17 cellular contexts compared by ENCODE assay signal in the genomic region with DNA sequence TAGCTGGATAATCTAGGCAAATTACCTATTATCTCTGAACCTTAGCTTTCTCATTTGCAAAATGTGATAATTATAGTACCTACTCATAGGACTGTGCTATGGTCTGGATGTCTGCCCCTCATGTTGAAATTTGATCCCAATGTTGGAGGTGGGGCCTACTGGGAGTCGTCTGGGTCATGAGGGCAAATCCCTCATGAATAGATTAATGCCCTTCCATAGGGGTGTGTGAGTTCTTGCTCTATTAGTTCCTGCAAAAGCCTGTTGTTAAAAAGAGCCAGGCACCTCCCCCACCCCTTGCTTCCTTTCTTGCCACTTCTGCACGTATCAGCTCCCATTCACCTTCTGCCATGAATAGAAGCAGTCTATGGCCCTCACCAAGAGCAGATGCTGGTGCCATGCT.
"Had no signal": no experiment of that assay in that cellular context is flagged by ENCODE, and none has a peak within 500 bp of the region (broad histone marks: within the 10 kb centered on the region; RNA-seq: fewer than 3 reads in every experiment).

No MANE protein-coding gene starts in this region.

- H3K4me3 ChIP-seq: prostate gland, skin epidermis had no signal

- H3K36me3 ChIP-seq: brain microvascular endothelial cell, prostate gland had no signal

- H3K27me3 ChIP-seq: brain microvascular endothelial cell had no signal

- H3K4me1 ChIP-seq: prostate gland had no signal

- DNase-seq: activated CD4-positive, alpha-beta T cell treated with anti-CD3 and anti-CD28 coated beads, Interleukin-2, amount 50 U/mL, for 1 hour; activated CD8-positive, alpha-beta memory T cell treated with anti-CD3 and anti-CD28 coated beads for 24 hours; activated naive CD8-positive, alpha-beta T cell treated with anti-CD3 and anti-CD28 coated beads for 36 hours; brain microvascular endothelial cell; cortex of kidney; effector CD8-positive, alpha-beta T cell; foreskin fibroblast; kidney glomerular epithelial cell; mesenchymal stem cell; natural killer cell; right cardiac atrium; stimulated activated CD4-positive, alpha-beta T cell treated with anti-CD3 and anti-CD28 coated beads, Interleukin-4, amount 100 ng/mL, for 4 hours; stimulated activated CD8-positive, alpha-beta memory T cell treated with anti-CD3 and anti-CD28 coated beads, Interleukin-4, amount 100 ng/mL, for 48 hours; stimulated activated naive CD8-positive, alpha-beta T cell treated with anti-CD3 and anti-CD28 coated beads, Interleukin-15, Interleukin-2, amounts not matched to agents 100 U/mL and 50 U/mL, for 24 hours; trophoblast cell had no signal

- H3K9me3 ChIP-seq: prostate gland had no signal

- H3K27ac ChIP-seq: brain microvascular endothelial cell, prostate gland, skin epidermis had no signal
